19 cellular contexts compared by ENCODE assay signal in genomic region chr7:798921-799470, GRCh38.
"Had no signal": no experiment of that assay in that cellular context is flagged by ENCODE, and none has a peak within 500 bp of the region (broad histone marks: within the 10 kb centered on the region; RNA-seq: fewer than 3 reads in every experiment).

No MANE protein-coding gene starts in this region.

- H3K27ac ChIP-seq: left ventricle myocardium inferior had no signal

- H3K27me3 ChIP-seq: gastroesophageal sphincter, transverse colon had no signal

- ATAC-seq: esophagus mucosa; gastroesophageal sphincter; right cardiac atrium; stimulated activated memory B cell treated with anti-CD40 and anti-IgM and Interleukin-4, amounts not matched to agents 10 μg/mL and 1 μg/mL and 100 μg/mL, for 72 hours had no signal

- H3K9me3 Mint-ChIP-seq: neural crest cell; stimulated activated memory B cell treated with anti-CD40 and anti-IgM and Interleukin-4, amounts not matched to agents 10 μg/mL and 1 μg/mL and 100 μg/mL, for 72 hours; stimulated activated naive CD8-positive, alpha-beta T cell treated with anti-CD3 and anti-CD28 coated beads, Interleukin-15, Interleukin-2, amounts not matched to agents 100 ng/mL and 50 ng/mL, for 24 hours had no signal

- H3K27ac Mint-ChIP-seq: naive B cell; stimulated activated memory B cell treated with anti-CD40 and anti-IgM and Interleukin-4, amounts not matched to agents 10 μg/mL and 1 μg/mL and 100 μg/mL, for 72 hours; stimulated activated naive CD8-positive, alpha-beta T cell treated with anti-CD3 and anti-CD28 coated beads, Interleukin-15, Interleukin-2, amounts not matched to agents 100 ng/mL and 50 ng/mL, for 24 hours had no signal

- DNase-seq: central memory CD4-positive, alpha-beta T cell; effector memory CD4-positive, alpha-beta T cell; glutamatergic neuron; islet precursor cell; left ventricle myocardium inferior; mesenchymal stem cell; midbrain; naive B cell; stimulated activated CD4-positive, alpha-beta T cell treated with anti-CD3 and anti-CD28 coated beads, Interleukin-4, amount 100 ng/mL, for 1 hour; stimulated activated CD8-positive, alpha-beta memory T cell treated with anti-CD3 and anti-CD28 coated beads, Interleukin-4, amount 100 ng/mL, for 48 hours; transverse colon had no signal

- H3K4me3 Mint-ChIP-seq: neural crest cell; stimulated activated memory B cell treated with anti-CD40 and anti-IgM and Interleukin-4, amounts not matched to agents 10 μg/mL and 1 μg/mL and 100 μg/mL, for 72 hours; stimulated activated naive CD8-positive, alpha-beta T cell treated with anti-CD3 and anti-CD28 coated beads, Interleukin-15, Interleukin-2, amounts not matched to agents 100 ng/mL and 50 ng/mL, for 24 hours had no signal

- H3K9me3 ChIP-seq: gastroesophageal sphincter, left ventricle myocardium inferior, transverse colon had no signal

- H3K36me3 ChIP-seq: gastroesophageal sphincter, left ventricle myocardium inferior, transverse colon had no signal

- H3K36me3 Mint-ChIP-seq: naive B cell had no signal

- H3K4me1 Mint-ChIP-seq: neural crest cell had no signal

- H3K4me3 ChIP-seq: gastroesophageal sphincter, left ventricle myocardium inferior, lung, smooth muscle cell, transverse colon had no signal
